ENCODE assay signal across 8 cellular contexts in the genomic region with DNA sequence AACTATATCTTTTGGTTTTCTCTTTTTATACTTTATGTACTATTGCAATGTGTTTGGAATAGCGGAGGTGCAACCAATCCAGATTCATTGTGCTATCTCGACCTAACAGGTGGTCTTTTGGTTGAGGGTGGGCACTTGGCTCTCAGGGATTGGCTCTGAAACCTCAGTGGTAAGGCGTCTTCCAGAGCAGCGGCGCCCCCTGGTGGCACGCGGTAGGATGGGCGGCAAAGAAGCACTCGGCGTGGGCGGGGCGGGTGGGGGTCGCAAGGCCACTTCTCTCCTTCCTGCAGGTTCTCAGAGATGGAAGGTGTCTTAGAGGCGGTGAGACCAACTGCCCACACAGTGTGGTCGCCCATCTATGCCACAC. TPM values are rescaled to one million over a fixed set of nuclear protein-coding genes. Genes with fewer than 3 reads are reported as not detected.
A peak's percentile ranks its signal among the peaks of the same experiment; 100 is the strongest.
DNase-seq lines count a peak whose midpoint lies in the region; ATAC-seq and TF ChIP-seq lines count a peak whose summit lies in the region.

No MANE protein-coding gene starts in this region.

- H3K9me3 Mint-ChIP-seq in endothelial cell (ENCODE audit: unreplicated experiment) = no peaks in the 10 kb centered on the region

- H3K4me1 Mint-ChIP-seq in endothelial cell (ENCODE audit: unreplicated experiment) = peaks cover 3% of the 10 kb centered on the region

- no peak overlapping the region for H3K4me3 Mint-ChIP-seq in endothelial cell (ENCODE audit: unreplicated experiment)

- H3K27me3 Mint-ChIP-seq in endothelial cell (ENCODE audit: unreplicated experiment) = peaks cover 5% of the 10 kb centered on the region

- H3K36me3 Mint-ChIP-seq in endothelial cell (ENCODE audit: low read depth, unreplicated experiment) = no peaks in the 10 kb centered on the region

- TF ChIP-seq CTCF in 22Rv1 (IDR thresholded peaks at IDR 0.05) (peak; percentile 79), GM13976 (IDR thresholded peaks at IDR 0.05; ENCODE audit: borderline replicate concordance, control extremely low read depth, extremely low read depth, insufficient read depth, missing control alignments) (peak; percentile 89), endothelial cell (IDR thresholded peaks at IDR 0.05; ENCODE audit: unreplicated experiment) (peak; percentile 79)

- peak; percentile 80 for DNase-seq in GM13976 (ENCODE audit: low spot score)
- DNase-seq in NCI-H526 treated with DMSO at 0.1 percent for 48 hours (lab: John Stamatoyannopoulos, UW) = peak; percentile 68
- DNase-seq in activated CD8-positive, alpha-beta memory T cell treated with anti-CD3 and anti-CD28 coated beads for 48 hours (ENCODE audit: low read depth in 2 of 3, low spot score in 2 of 3) = peak; percentile 46 to 77 (median 70)
- DNase-seq in endothelial cell (ENCODE audit: low spot score) = peak; percentile 76
- peak; percentile 88 for DNase-seq in stimulated activated CD8-positive, alpha-beta memory T cell treated with anti-CD3 and anti-CD28 coated beads, Interleukin-4, amount 100 ng/mL, for 48 hours

- H3K27ac Mint-ChIP-seq in endothelial cell (ENCODE audit: unreplicated experiment) = no peak overlapping the region

- no peaks in the 10 kb centered on the region for H3K9me3 ChIP-seq in mucosa of rectum (ENCODE audit: control insufficient read depth in 2 of 2, low read length in 2 of 2)

- in situ Hi-C loops in GM13976 (cut with MboI; ENCODE audit: low sequenced_read_pairs, unreplicated experiment) = loop anchor here (5.0 to 25.0 kb wide), 3 partner anchors 58 to 1007 kb away; no protein-coding TSS in a partner anchor

- no peaks in the 10 kb centered on the region for H3K36me3 ChIP-seq in mucosa of rectum (ENCODE audit: control insufficient read depth in 2 of 2, insufficient read depth in 2 of 2, low read length in 2 of 2)

- ATAC-seq in HG03066 (IDR thresholded peaks at IDR 0.05; ENCODE audit: low read depth, unreplicated experiment) = peak; percentile 61

- H3K27ac ChIP-seq in 22Rv1 = no peak overlapping the region
- H3K27ac ChIP-seq in mucosa of rectum (ENCODE audit: low read depth in 2 of 2, low read length in 2 of 2) = no peak overlapping the region

- H3K4me3 ChIP-seq in mucosa of rectum (ENCODE audit: low read length in 2 of 2) = peak overlapping the region; percentile 59 to 67

- H3K4me1 ChIP-seq in mucosa of rectum (ENCODE audit: control insufficient read depth in 2 of 2, insufficient read depth in 2 of 2, low read length in 2 of 2) = peaks cover 6 to 8% of the 10 kb centered on the region in 2 donors

- H3K27me3 ChIP-seq in mucosa of rectum (ENCODE audit: control insufficient read depth in 2 of 2, insufficient read depth in 2 of 2, low read length in 2 of 2) = no peaks in the 10 kb centered on the region

- H3K9ac ChIP-seq in mucosa of rectum (ENCODE audit: low read depth in 1 of 2, low read length in 2 of 2) = no peak overlapping the region

RNA-seq across cellular contexts. Expression of gene PLET1, which starts 19.2 kb away (rescaled TPM):
- total RNA-seq in endothelial cell (ENCODE audit: unreplicated experiment) = not detected

RNA-seq across cellular contexts. Expression of gene PTS, which starts 53.7 kb away (rescaled TPM):
- total RNA-seq in endothelial cell (ENCODE audit: unreplicated experiment) = 40.1 TPM
